Comparison of ENCODE assay signal across 2 cellular contexts in the genomic region with DNA sequence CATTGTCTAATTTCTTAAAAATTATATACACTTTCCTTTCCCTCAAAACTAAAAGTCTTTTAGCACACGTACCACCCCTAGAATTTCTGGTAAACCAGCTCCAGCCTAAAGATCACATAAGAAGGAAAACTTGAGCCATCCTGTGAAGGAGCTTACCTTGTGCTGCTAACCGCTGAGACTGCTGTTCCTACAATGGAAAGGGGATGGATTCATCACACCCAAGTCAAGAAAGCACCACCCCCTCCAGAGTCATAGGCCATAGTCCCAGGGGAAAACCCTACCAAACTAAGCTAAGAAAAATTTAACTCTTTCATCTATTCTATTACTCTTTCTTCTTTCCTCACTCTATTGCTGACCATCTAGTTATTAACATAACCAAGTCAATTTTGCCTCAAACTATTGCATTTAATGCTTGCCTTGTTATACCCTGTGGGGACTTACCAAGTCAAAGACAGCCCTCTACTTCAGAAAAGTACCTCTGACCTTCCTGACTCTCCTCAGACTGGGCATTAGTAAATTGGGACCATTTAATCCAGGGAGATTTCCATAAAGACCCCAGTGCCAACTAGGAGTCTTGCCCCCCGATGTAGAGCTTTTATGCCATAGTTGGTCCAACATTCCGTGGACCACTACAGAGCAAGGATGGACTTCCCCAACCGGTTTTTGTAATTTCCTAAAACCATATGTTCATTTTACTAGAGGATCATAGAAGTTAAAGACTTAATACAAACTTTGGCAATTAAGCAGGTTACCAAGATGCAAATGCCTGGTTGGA. TPM values are rescaled to one million over a fixed set of nuclear protein-coding genes. Genes with fewer than 3 reads are reported as not detected.
"Had no signal": no experiment of that assay in that cellular context is flagged by ENCODE, and none has a peak within 500 bp of the region (broad histone marks: within the 10 kb centered on the region; RNA-seq: fewer than 3 reads in every experiment).

No MANE protein-coding gene starts in this region.

RNA-seq across cellular contexts. Expression of a gene that starts 40.6 kb away (rescaled TPM):
- total RNA-seq: activated CD4-positive, alpha-beta memory T cell treated with anti-CD3 and anti-CD28 coated beads, Interleukin-2, amount 10 ng/mL, durations not matched to agents 7 days and 5 days; activated CD8-positive, alpha-beta memory T cell treated with anti-CD3 and anti-CD28 coated beads, Interleukin-2, amount 10 ng/mL, durations not matched to agents 7 days and 5 days had no signal
